In genomic region chr10:122225324-122225723, GRCh38 we compare ENCODE assay signal across 28 cellular contexts. TPM values are rescaled to one million over a fixed set of nuclear protein-coding genes. Genes with fewer than 3 reads are reported as not detected.
"Had no signal": no experiment of that assay in that cellular context is flagged by ENCODE, and none has a peak within 500 bp of the region (broad histone marks: within the 10 kb centered on the region; RNA-seq: fewer than 3 reads in every experiment).

No MANE protein-coding gene starts in this region.

- H3K4me3 Mint-ChIP-seq: activated CD4-positive, alpha-beta memory T cell treated with anti-CD3 and anti-CD28 coated beads, Interleukin-2, amount 10 ng/mL, durations not matched to agents 7 days and 5 days; activated CD4-positive, alpha-beta T cell treated with anti-CD3 and anti-CD28 coated beads, Interleukin-2, amount 10 ng/mL, durations not matched to agents 7 days and 5 days; activated CD8-positive, alpha-beta memory T cell treated with anti-CD3 and anti-CD28 coated beads, Interleukin-2, amount 10 ng/mL, durations not matched to agents 7 days and 5 days; activated naive CD8-positive, alpha-beta T cell; natural killer cell treated with Interleukin-12 subunit alpha and Interleukin-12 subunit beta and Interleukin-15 and Interleukin-18, amount 100 ng/mL, for 72 hours; T-helper 1 cell treated with Interleukin-12 subunit alpha and Interleukin-12 subunit beta and Interleukin-4 antibody, amounts not matched to agents 30 μg/mL and 1 μg/mL, for 36 hours had no signal

- H3K4me1 Mint-ChIP-seq: activated CD4-positive, alpha-beta memory T cell treated with anti-CD3 and anti-CD28 coated beads, Interleukin-2, amount 10 ng/mL, durations not matched to agents 7 days and 5 days; activated CD4-positive, alpha-beta T cell treated with anti-CD3 and anti-CD28 coated beads, Interleukin-2, amount 10 ng/mL, durations not matched to agents 7 days and 5 days; activated CD8-positive, alpha-beta memory T cell treated with anti-CD3 and anti-CD28 coated beads, Interleukin-2, amount 10 ng/mL, durations not matched to agents 7 days and 5 days had no signal

- H3K9me3 Mint-ChIP-seq: activated CD4-positive, alpha-beta memory T cell treated with anti-CD3 and anti-CD28 coated beads, Interleukin-2, amount 10 ng/mL, durations not matched to agents 7 days and 5 days; activated CD4-positive, alpha-beta T cell treated with anti-CD3 and anti-CD28 coated beads, Interleukin-2, amount 10 ng/mL, durations not matched to agents 7 days and 5 days; activated T-helper 2 cell treated with anti-CD3 and anti-CD28 coated beads, Interferon-gamma antibody, Interleukin-2, Interleukin-4, amounts not matched to agents 10 μg/mL and 5 μg/mL and 100 μg/mL, durations not matched to agents 14 hours and 24 hours and 36 hours; natural killer cell treated with Interleukin-12 subunit alpha and Interleukin-12 subunit beta and Interleukin-15 and Interleukin-18, amount 100 ng/mL, for 72 hours; T-helper 1 cell treated with Interleukin-12 subunit alpha and Interleukin-12 subunit beta and Interleukin-4 antibody, amounts not matched to agents 30 μg/mL and 1 μg/mL, for 36 hours had no signal

- H3K9me3 ChIP-seq: body of pancreas, esophagus muscularis mucosa, left ventricle myocardium inferior, testis had no signal

- H3K27ac Mint-ChIP-seq: activated CD4-positive, alpha-beta memory T cell treated with anti-CD3 and anti-CD28 coated beads, Interleukin-2, amount 10 ng/mL, durations not matched to agents 7 days and 5 days; activated CD4-positive, alpha-beta T cell treated with anti-CD3 and anti-CD28 coated beads, Interleukin-2, amount 10 ng/mL, durations not matched to agents 7 days and 5 days; activated CD8-positive, alpha-beta memory T cell treated with anti-CD3 and anti-CD28 coated beads, Interleukin-2, amount 10 ng/mL, durations not matched to agents 7 days and 5 days; activated naive CD8-positive, alpha-beta T cell; activated T-helper 2 cell treated with anti-CD3 and anti-CD28 coated beads, Interferon-gamma antibody, Interleukin-2, Interleukin-4, amounts not matched to agents 10 μg/mL and 5 μg/mL and 100 μg/mL, durations not matched to agents 14 hours and 24 hours and 36 hours; natural killer cell treated with Interleukin-12 subunit alpha and Interleukin-12 subunit beta and Interleukin-15 and Interleukin-18, amount 100 ng/mL, for 72 hours; T-helper 1 cell treated with Interleukin-12 subunit alpha and Interleukin-12 subunit beta and Interleukin-4 antibody, amounts not matched to agents 30 μg/mL and 1 μg/mL, for 36 hours had no signal

- H3K27me3 ChIP-seq: body of pancreas, esophagus muscularis mucosa, foreskin keratinocyte, hepatocyte, testis had no signal

- DNase-seq: activated CD4-positive, alpha-beta memory T cell treated with anti-CD3 and anti-CD28 coated beads, Interleukin-2, amount 10 ng/mL, durations not matched to agents 7 days and 5 days; activated CD4-positive, alpha-beta T cell treated with anti-CD3 and anti-CD28 coated beads, Interleukin-2, amount 10 ng/mL, durations not matched to agents 7 days and 5 days; activated CD4-positive, CD25-positive, alpha-beta regulatory T cell treated with anti-CD3 and anti-CD28 coated beads, Interleukin-2, amount 50 U/mL, for 72 hours; activated CD8-positive, alpha-beta memory T cell treated with anti-CD3 and anti-CD28 coated beads, Interleukin-2, amount 10 ng/mL, durations not matched to agents 7 days and 5 days; activated T-cell treated with anti-CD3 and anti-CD28 coated beads, Interleukin-2, amount 50 U/mL, for 48 hours; aorta; body of pancreas; dermis blood vessel endothelial cell; effector CD4-positive, alpha-beta T cell; foreskin keratinocyte; islet precursor cell; left ventricle myocardium inferior; mesendoderm; right cardiac atrium; stimulated activated CD4-positive, alpha-beta T cell treated with anti-CD3 and anti-CD28 coated beads, Interleukin-2, amount 100 ng/mL, for 48 hours; stimulated activated naive CD4-positive, alpha-beta T cell treated with Interleukin-2 at 50 U/mL for 16 hours; T-helper 9 cell; testis; trophoblast cell had no signal

- H3K27ac ChIP-seq: body of pancreas, esophagus muscularis mucosa, foreskin keratinocyte, hepatocyte, left ventricle myocardium inferior, testis had no signal

- ATAC-seq: activated CD8-positive, alpha-beta memory T cell treated with anti-CD3 and anti-CD28 coated beads, Interleukin-2, amount 10 ng/mL, durations not matched to agents 7 days and 5 days; body of pancreas; foreskin keratinocyte; right cardiac atrium had no signal

- H3K4me3 ChIP-seq: body of pancreas, esophagus muscularis mucosa, hepatocyte, left ventricle myocardium inferior, lung, testis had no signal

- H3K36me3 Mint-ChIP-seq: activated CD8-positive, alpha-beta memory T cell treated with anti-CD3 and anti-CD28 coated beads, Interleukin-2, amount 10 ng/mL, durations not matched to agents 7 days and 5 days; activated naive CD8-positive, alpha-beta T cell; natural killer cell treated with Interleukin-12 subunit alpha and Interleukin-12 subunit beta and Interleukin-15 and Interleukin-18, amount 100 ng/mL, for 72 hours had no signal

RNA-seq across cellular contexts. Expression of gene BTBD16, which starts 45.8 kb away (rescaled TPM):
- total RNA-seq: activated CD4-positive, alpha-beta memory T cell treated with anti-CD3 and anti-CD28 coated beads, Interleukin-2, amount 10 ng/mL, durations not matched to agents 7 days and 5 days; activated CD4-positive, alpha-beta T cell treated with anti-CD3 and anti-CD28 coated beads, Interleukin-2, amount 10 ng/mL, durations not matched to agents 7 days and 5 days; activated CD8-positive, alpha-beta memory T cell treated with anti-CD3 and anti-CD28 coated beads, Interleukin-2, amount 10 ng/mL, durations not matched to agents 7 days and 5 days; activated T-helper 2 cell treated with anti-CD3 and anti-CD28 coated beads, Interferon-gamma antibody, Interleukin-2, Interleukin-4, amounts not matched to agents 10 μg/mL and 5 μg/mL and 100 μg/mL, durations not matched to agents 14 hours and 24 hours and 36 hours; body of pancreas; dermis blood vessel endothelial cell; left ventricle myocardium inferior; mononuclear cell; natural killer cell treated with Interleukin-12 subunit alpha and Interleukin-12 subunit beta and Interleukin-15 and Interleukin-18, amount 100 ng/mL, for 72 hours; skeletal muscle tissue had no signal
